Comparison of ENCODE assay signal across 13 cellular contexts in the genomic region with DNA sequence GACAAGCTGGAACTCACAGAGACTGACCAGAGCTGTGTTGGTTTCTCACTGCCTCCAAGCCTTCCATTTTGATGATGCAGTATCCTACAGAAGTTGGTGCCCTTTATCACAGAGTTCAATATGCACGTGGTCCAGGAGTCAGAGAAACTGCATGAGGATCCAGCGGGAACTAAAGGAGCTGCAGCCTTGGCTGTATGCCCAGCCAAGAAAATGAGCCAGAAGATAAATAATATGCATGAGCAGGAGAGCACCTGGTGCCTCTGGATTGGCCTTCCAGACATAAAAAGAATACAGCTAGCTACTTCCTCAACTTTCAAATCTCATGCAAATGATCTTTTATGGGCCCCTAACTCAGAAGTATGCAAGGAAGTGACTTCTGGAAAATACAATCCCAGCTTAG. TPM values are rescaled to one million over a fixed set of nuclear protein-coding genes. Genes with fewer than 3 reads are reported as not detected.
DNase-seq lines count a peak whose midpoint lies in the region; ATAC-seq and TF ChIP-seq lines count a peak whose summit lies in the region.
"Had no signal": no experiment of that assay in that cellular context is flagged by ENCODE, and none has a peak within 500 bp of the region (broad histone marks: within the 10 kb centered on the region; RNA-seq: fewer than 3 reads in every experiment).

No MANE protein-coding gene starts in this region.

- H3K4me3 ChIP-seq in fibroblast of lung (replicated peaks in 1 of 4; ENCODE audit: control extremely low read depth in 1 of 4, insufficient read depth in 1 of 4, low read depth in 3 of 4, low read length in 4 of 4) = no peak overlapping the region
- H3K4me3 ChIP-seq: neural progenitor cell had no signal

- H3K27ac ChIP-seq in fibroblast of lung (ENCODE audit: insufficient read depth, low read length) = no peak overlapping the region
- H3K27ac ChIP-seq: neural progenitor cell had no signal

- no peak overlapping the region for H3K9ac ChIP-seq in fibroblast of lung (ENCODE audit: insufficient read depth, low read length)
- H3K9ac ChIP-seq: neural progenitor cell had no signal

- no peak overlapping the region for H2AFZ ChIP-seq in fibroblast of lung (ENCODE audit: low read length)
- H2AFZ ChIP-seq: neural progenitor cell had no signal

- H4K20me1 ChIP-seq in fibroblast of lung (ENCODE audit: control insufficient read depth, extremely low read depth, insufficient read depth, low read length) = no peaks in the 10 kb centered on the region

- ATAC-seq in left ventricle myocardium superior = peak; percentile 68
- ATAC-seq in GM21360 (IDR thresholded peaks at IDR 0.05; ENCODE audit: unreplicated experiment) = no peak
- no peak for ATAC-seq in HG02759 (IDR thresholded peaks at IDR 0.05; ENCODE audit: unreplicated experiment)
- ATAC-seq: Panc1 had no signal

- DNase-seq in left ventricle myocardium superior = no peak
- DNase-seq in cardiac septum (ENCODE audit: low spot score) = no peak
- peak; percentile 95 for DNase-seq in NCI-H526 treated with DMSO at 0.1 percent for 48 hours (lab: John Stamatoyannopoulos, UW)
- peak; percentile 69 to 75 for DNase-seq in fibroblast of lung (ENCODE audit: low read depth in 2 of 2)
- no peak for DNase-seq in hippocampal formation (lab: John Stamatoyannopoulos, UW)
- DNase-seq in nucleus accumbens (lab: John Stamatoyannopoulos, UW) = no peak
- DNase-seq: erythroblast; H9; stimulated activated naive CD4-positive, alpha-beta T cell treated with Interleukin-2 at 50 U/mL for 16 hours had no signal

- no peak overlapping the region for H3K4me2 ChIP-seq in fibroblast of lung (ENCODE audit: extremely low read depth, insufficient read depth, low read length)
- H3K4me2 ChIP-seq: neural progenitor cell had no signal

- TF ChIP-seq CTCF in fibroblast of lung (conservative IDR thresholded peaks at IDR 0.05 in 1 of 2, IDR thresholded peaks at IDR 0.05 in 1 of 2; ENCODE audit: low read depth in 1 of 2, low read length in 2 of 2) = no peak

- intact Hi-C loops in left ventricle myocardium superior (cut with micrococcal nuclease) (no loop called here), cardiac septum (cut with DNase I) (no loop called here)

- H3K4me1 ChIP-seq in fibroblast of lung (ENCODE audit: control insufficient read depth, extremely low read depth, insufficient read depth, low read length) = no peaks in the 10 kb centered on the region
- H3K4me1 ChIP-seq: neural progenitor cell had no signal

- H3K36me3 ChIP-seq in fibroblast of lung (ENCODE audit: control insufficient read depth, insufficient read depth, low read length) = no peaks in the 10 kb centered on the region
- H3K36me3 ChIP-seq: neural progenitor cell had no signal

- no peaks in the 10 kb centered on the region for H3K79me2 ChIP-seq in fibroblast of lung (ENCODE audit: control insufficient read depth, insufficient read depth, low read length)

- H3K9me3 ChIP-seq in fibroblast of lung (ENCODE audit: control insufficient read depth, insufficient read depth, low read depth, low read length) = no peaks in the 10 kb centered on the region

- H3K27me3 ChIP-seq in fibroblast of lung (ENCODE audit: control insufficient read depth, insufficient read depth, low read length) = no peaks in the 10 kb centered on the region
- H3K27me3 ChIP-seq: neural progenitor cell had no signal

RNA-seq across cellular contexts. Expression of a gene that starts 44.3 kb away (rescaled TPM):
- total RNA-seq in left ventricle myocardium superior = 27.5 TPM
- 32.6 TPM for total RNA-seq in cardiac septum
- total RNA-seq in fibroblast of lung = 3.1 and 14.0 TPM in 2 replicates
- polyA plus RNA-seq in fibroblast of lung = 3.8 and 5.1 TPM in 2 replicates
- 2.8 and 4.1 TPM in 2 replicates for polyA plus RNA-seq in fibroblast of lung (2012)
- 2.1 and 5.4 TPM in 2 replicates for polyA minus RNA-seq in fibroblast of lung (ENCODE audit: low replicate concordance)

Comparison
In these comparisons a context has a peak if more than half of its experiments do, and no peak if none do; other contexts are left out.
1. DNase-seq: peak in NCI-H526 treated with DMSO at 0.1 percent for 48 hours (single experiment) and fibroblast of lung (2 of 2); none in left ventricle myocardium superior (single experiment), cardiac septum (single experiment), hippocampal formation (0 of 2) and nucleus accumbens (0 of 56).